1 cellular context compared by ENCODE assay signal in genomic region chr12:109154485-109155438, GRCh38.
TF ChIP-seq lines count a peak whose summit lies in the region.

No MANE protein-coding gene starts in this region.

TF ChIP-seq in HepG2, 621 proteins besides CTCF, POLR2A, EP300 and RAD21 (continued from another document and continues in another):
- TF ChIP-seq ZNF563 (CRISPR knock-in tag; IDR thresholded peaks at IDR 0.05) (0 out of 2 replicates have a peak, but pooled peaks have one; percentile 22), ZNF552 (CRISPR knock-in tag; IDR thresholded peaks at IDR 0.05; ENCODE audit: borderline replicate concordance) (no peak), ZBTB43 (CRISPR knock-in tag; conservative IDR thresholded peaks at IDR 0.05) (no peak; the same call in 1 of the 2 replicates), ZNF781 (CRISPR knock-in tag; IDR thresholded peaks at IDR 0.05; ENCODE audit: borderline replicate concordance, not compliant biosample characterization) (peak; percentile 37), NR2F6 (IDR thresholded peaks at IDR 0.05) (no peak), NR2F6 (CRISPR knock-in tag; IDR thresholded peaks at IDR 0.05) (0 out of 2 replicates have a peak, but pooled peaks have one; percentile 12), ZNF431 (CRISPR knock-in tag; IDR thresholded peaks at IDR 0.05; ENCODE audit: borderline replicate concordance, low read depth) (0 out of 2 replicates have a peak, but pooled peaks have one; percentile 21), ZNF276 (CRISPR knock-in tag; IDR thresholded peaks at IDR 0.05; ENCODE audit: low read depth) (no peak), UBTF (CRISPR knock-in tag; IDR thresholded peaks at IDR 0.05) (peak; percentile 45; the same call in 1 of the 2 replicates), PAXIP1 (CRISPR knock-in tag; conservative IDR thresholded peaks at IDR 0.05) (0 out of 2 replicates have a peak, but pooled peaks have one; percentile 5), FOXK1 (CRISPR knock-in tag; IDR thresholded peaks at IDR 0.05; ENCODE audit: borderline replicate concordance, low read depth) (no peak), ZNF703 (CRISPR knock-in tag; IDR thresholded peaks at IDR 0.05; ENCODE audit: borderline replicate concordance) (0 out of 2 replicates have a peak, but pooled peaks have one; percentile 60), POLR2AphosphoS5 (IDR thresholded peaks at IDR 0.05; ENCODE audit: low read depth, low read length) (peak; percentile 52), ZNF580 (CRISPR knock-in tag; IDR thresholded peaks at IDR 0.05; ENCODE audit: borderline replicate concordance, low read depth) (no peak), TEAD2 (CRISPR knock-in tag; IDR thresholded peaks at IDR 0.05) (no peak), TAF1 (CRISPR knock-in tag; IDR thresholded peaks at IDR 0.05) (peak; percentile 57; the same call in 1 of the 2 replicates), TFDP1 (CRISPR knock-in tag; IDR thresholded peaks at IDR 0.05; ENCODE audit: borderline replicate concordance) (0 out of 2 replicates have a peak, but pooled peaks have one; percentile 1), ZMYM4 (CRISPR knock-in tag; IDR thresholded peaks at IDR 0.05) (peak; percentile 22; the same call in 1 of the 2 replicates), KDM5B (CRISPR knock-in tag; IDR thresholded peaks at IDR 0.05; ENCODE audit: borderline replicate concordance) (peak; percentile 26; the same call in 1 of the 2 replicates), SP1 (IDR thresholded peaks at IDR 0.05) (no peak), SP1 (CRISPR knock-in tag; IDR thresholded peaks at IDR 0.05) (peak; percentile 35), GABPB1 (CRISPR knock-in tag; IDR thresholded peaks at IDR 0.05) (peak; percentile 41; the same call in 1 of the 2 replicates), ZNF652 (CRISPR knock-in tag; IDR thresholded peaks at IDR 0.05; ENCODE audit: borderline replicate concordance, low read depth) (no peak), THAP9 (CRISPR knock-in tag; IDR thresholded peaks at IDR 0.05; ENCODE audit: borderline replicate concordance) (peak; percentile 18; the same call in 1 of the 2 replicates), SRF (IDR thresholded peaks at IDR 0.05; ENCODE audit: low read depth, low read length) (no peak), RBFOX2 (IDR thresholded peaks at IDR 0.05; ENCODE audit: low read depth, low read length) (peak; percentile 61), MEIS2 (CRISPR knock-in tag; IDR thresholded peaks at IDR 0.05) (0 out of 2 replicates have a peak, but pooled peaks have one; percentile 31), PRDM10 (CRISPR knock-in tag; IDR thresholded peaks at IDR 0.05; ENCODE audit: low read depth) (peak; percentile 80; the same call in 1 of the 2 replicates), SRY (CRISPR knock-in tag; IDR thresholded peaks at IDR 0.05) (peak; percentile 48; the same call in 1 of the 2 replicates), LCORL (IDR thresholded peaks at IDR 0.05) (no peak), LCORL (CRISPR knock-in tag; IDR thresholded peaks at IDR 0.05) (peak; percentile 30; the same call in 1 of the 2 replicates), ZNF788 (CRISPR knock-in tag; IDR thresholded peaks at IDR 0.05; ENCODE audit: borderline replicate concordance) (no peak), KDM5A (IDR thresholded peaks at IDR 0.05; ENCODE audit: borderline replicate concordance, low read length) (0 out of 2 replicates have a peak, but pooled peaks have one; percentile 11), STAG1 (CRISPR knock-in tag; IDR thresholded peaks at IDR 0.05) (peak; percentile 22; the same call in 1 of the 2 replicates), ZNF687 (CRISPR knock-in tag; IDR thresholded peaks at IDR 0.05) (peak; percentile 72), PHF8 (CRISPR knock-in tag; IDR thresholded peaks at IDR 0.05) (peak; percentile 52; the same call in 1 of the 2 replicates)
